14 cellular contexts compared by ENCODE assay signal in genomic region chr6:45678063-45678620, GRCh38.
DNase-seq lines count a peak whose midpoint lies in the region; FAIRE-seq and TF ChIP-seq lines count a peak whose summit lies in the region.
"Had no signal": no experiment of that assay in that cellular context is flagged by ENCODE, and none has a peak within 500 bp of the region (broad histone marks: within the 10 kb centered on the region; RNA-seq: fewer than 3 reads in every experiment).

No MANE protein-coding gene starts in this region.

- no peak overlapping the region for H3K9ac ChIP-seq in skeletal muscle tissue (ENCODE audit: low read depth in 1 of 3, low read length in 3 of 3)

- peak overlapping the region; percentile 48 for H3K27ac ChIP-seq in SJCRH30
- peak overlapping the region; percentile 41 for H3K27ac ChIP-seq in epithelial cell of prostate
- peak overlapping the region; percentile 15 for H3K27ac ChIP-seq in skeletal muscle tissue (ENCODE audit: low read depth, low read length)
- H3K27ac ChIP-seq in spleen, result peak overlapping the region in 2 of 8 donors; percentile 33 to 39
- H3K27ac ChIP-seq: A549, body of pancreas, HL-60, SK-N-MC had no signal

- peak overlapping the region; percentile 42 for H3K4me3 Mint-ChIP-seq in T-helper 2 cell treated with Interferon-gamma antibody and Interleukin-4, amounts not matched to agents 5 μg/mL and 100 μg/mL, for 36 hours

- H3K36me3 Mint-ChIP-seq in T-helper 2 cell treated with Interferon-gamma antibody and Interleukin-4, amounts not matched to agents 5 μg/mL and 100 μg/mL, for 36 hours (ENCODE audit: low read depth), result peaks cover 15% of the 10 kb centered on the region

- H3K27ac Mint-ChIP-seq in T-helper 2 cell treated with Interferon-gamma antibody and Interleukin-4, amounts not matched to agents 5 μg/mL and 100 μg/mL, for 36 hours, result peak overlapping the region; percentile 83

- H3K9me3 ChIP-seq in SJCRH30 (replicated peaks) (peaks cover 3% of the 10 kb centered on the region; the same call in 1 of the 2 replicates), skeletal muscle tissue (ENCODE audit: control insufficient read depth in 3 of 3, low read length in 3 of 3) (peaks cover 0 to 2% (median 1%) of the 10 kb centered on the region in 3 donors), spleen (peaks cover 0 to 36% (median 28%) of the 10 kb centered on the region in 8 donors)

- peaks cover 24% of the 10 kb centered on the region for H3K9me3 Mint-ChIP-seq in T-helper 2 cell treated with Interferon-gamma antibody and Interleukin-4, amounts not matched to agents 5 μg/mL and 100 μg/mL, for 36 hours

- H3K36me3 ChIP-seq in SJCRH30 (no peaks in the 10 kb centered on the region), skeletal muscle tissue (ENCODE audit: control insufficient read depth in 3 of 3, insufficient read depth in 3 of 3, low read length in 3 of 3) (no peaks in the 10 kb centered on the region), spleen (no peaks in the 10 kb centered on the region)

- H3K4me1 ChIP-seq in SJCRH30 (peaks cover 9% of the 10 kb centered on the region), skeletal muscle tissue (ENCODE audit: control insufficient read depth in 3 of 3, insufficient read depth in 3 of 3, low read length in 3 of 3) (peaks cover 0 to 4% (median 0%) of the 10 kb centered on the region in 3 donors), spleen (peaks cover 14 to 31% (median 18%) of the 10 kb centered on the region in 6 donors)
- H3K4me1 ChIP-seq: A549, body of pancreas had no signal

- H3K27me3 Mint-ChIP-seq in T-helper 2 cell treated with Interferon-gamma antibody and Interleukin-4, amounts not matched to agents 5 μg/mL and 100 μg/mL, for 36 hours (ENCODE audit: low read depth), result no peaks in the 10 kb centered on the region

- peak; percentile 3 for DNase-seq in T-helper 2 cell treated with Interferon-gamma antibody and Interleukin-4, amounts not matched to agents 5 μg/mL and 100 μg/mL, for 36 hours (ENCODE audit: low spot score)
- DNase-seq in T-helper 2 cell (no peak), SJCRH30 (peak in 1 of 2 experiments; percentile 23), epithelial cell of prostate (ENCODE audit: low read depth, low spot score) (no peak), ecto neural progenitor cell (ENCODE audit: low spot score) (no peak), frontal cortex (ENCODE audit: low spot score in 2 of 2) (no peak), spleen (no peak)
- DNase-seq: NCI-H1048, NCI-H524 treated with DMSO at 0.1 percent for 48 hours had no signal

- WGBS in spleen, 5 donors, result 37 to 45% (median 38%) methylated on average over 6 of the region's 6 CpGs

- no peak for FAIRE-seq in frontal cortex (lab: Jason Lieb, UNC)
- FAIRE-seq: A549 had no signal

- TF ChIP-seq CTCF in spleen (IDR thresholded peaks at IDR 0.05 in 8 of 11, conservative IDR thresholded peaks at IDR 0.05 in 3 of 11), result no peak

- TF ChIP-seq POLR2A in spleen (IDR thresholded peaks at IDR 0.05), result no peak

- no peaks in the 10 kb centered on the region for H3K27me3 ChIP-seq in SJCRH30
- H3K27me3 ChIP-seq in skeletal muscle tissue (ENCODE audit: control insufficient read depth in 3 of 3, insufficient read depth in 3 of 3, low read length in 3 of 3), result peaks cover 0 to 8% (median 3%) of the 10 kb centered on the region in 3 donors
- H3K27me3 ChIP-seq in spleen (replicated peaks in 1 of 7), result peaks cover 0 to 18% (median 0%) of the 10 kb centered on the region in 7 donors
- H3K27me3 ChIP-seq: body of pancreas had no signal

- intact Hi-C loops in spleen (cut with DNase I; ENCODE audit: low total_unique reads), result no loop called here

- H3K4me3 ChIP-seq in SJCRH30 (peak overlapping the region; percentile 18; the same call in 1 of the 2 replicates), skeletal muscle tissue (ENCODE audit: low read length in 3 of 3) (no peak overlapping the region), spleen (no peak overlapping the region)
- H3K4me3 ChIP-seq: A549, body of pancreas, SK-N-MC had no signal

- H3K4me1 Mint-ChIP-seq in T-helper 2 cell treated with Interferon-gamma antibody and Interleukin-4, amounts not matched to agents 5 μg/mL and 100 μg/mL, for 36 hours (ENCODE audit: low read depth), result peaks cover 41% of the 10 kb centered on the region
